10 cellular contexts compared by ENCODE assay signal in genomic region chr2:7007846-7008741, GRCh38.
DNase-seq lines count a peak whose midpoint lies in the region; ATAC-seq lines count a peak whose summit lies in the region.
"Had no signal": no experiment of that assay in that cellular context is flagged by ENCODE, and none has a peak within 500 bp of the region (broad histone marks: within the 10 kb centered on the region; RNA-seq: fewer than 3 reads in every experiment).

No MANE protein-coding gene starts in this region.

- no peaks in the 10 kb centered on the region for H3K27me3 Mint-ChIP-seq in natural killer cell treated with Interleukin-12 subunit alpha and Interleukin-12 subunit beta and Interleukin-15 and Interleukin-18, amount 100 ng/mL, for 72 hours
- H3K27me3 Mint-ChIP-seq: stimulated activated naive CD8-positive, alpha-beta T cell treated with anti-CD3 and anti-CD28 coated beads, Interleukin-15, Interleukin-2, amounts not matched to agents 100 ng/mL and 50 ng/mL, for 24 hours had no signal

- H3K9me3 Mint-ChIP-seq in natural killer cell treated with Interleukin-12 subunit alpha and Interleukin-12 subunit beta and Interleukin-15 and Interleukin-18, amount 100 ng/mL, for 72 hours = no peaks in the 10 kb centered on the region
- H3K9me3 Mint-ChIP-seq: activated T-cell treated with anti-CD3 and anti-CD28 coated beads, Interleukin-2, amount 50 U/mL, for 4 hours; stimulated activated naive CD8-positive, alpha-beta T cell treated with anti-CD3 and anti-CD28 coated beads, Interleukin-15, Interleukin-2, amounts not matched to agents 100 ng/mL and 50 ng/mL, for 24 hours had no signal

- DNase-seq in A172 (ENCODE audit: low spot score) = peak; percentile 98
- peak; percentile 86 to 88 for DNase-seq in SHP77 (lab: John Stamatoyannopoulos, UW)
- no peak for DNase-seq in natural killer cell treated with Interleukin-12 subunit alpha and Interleukin-12 subunit beta and Interleukin-15 and Interleukin-18, amount 100 ng/mL, for 72 hours (ENCODE audit: low spot score)
- no peak for DNase-seq in activated CD4-positive, CD25-positive, alpha-beta regulatory T cell treated with anti-CD3 and anti-CD28 coated beads, Interleukin-2, amount 50 U/mL, for 72 hours
- no peak for DNase-seq in NCI-H69 (lab: John Stamatoyannopoulos, UW)
- no peak for DNase-seq in stimulated activated CD8-positive, alpha-beta memory T cell treated with anti-CD3 and anti-CD28 coated beads, Interleukin-4, amount 100 ng/mL, for 48 hours
- DNase-seq: activated T-cell treated with anti-CD3 and anti-CD28 coated beads, Interleukin-2, amount 50 U/mL, for 4 hours had no signal

- H3K27ac Mint-ChIP-seq in natural killer cell treated with Interleukin-12 subunit alpha and Interleukin-12 subunit beta and Interleukin-15 and Interleukin-18, amount 100 ng/mL, for 72 hours = peak overlapping the region; percentile 12 to 51
- H3K27ac Mint-ChIP-seq: stimulated activated naive CD8-positive, alpha-beta T cell treated with anti-CD3 and anti-CD28 coated beads, Interleukin-15, Interleukin-2, amounts not matched to agents 100 ng/mL and 50 ng/mL, for 24 hours had no signal

- peak overlapping the region; percentile 43 for H3K4me3 Mint-ChIP-seq in natural killer cell treated with Interleukin-12 subunit alpha and Interleukin-12 subunit beta and Interleukin-15 and Interleukin-18, amount 100 ng/mL, for 72 hours
- H3K4me3 Mint-ChIP-seq: activated T-cell treated with anti-CD3 and anti-CD28 coated beads, Interleukin-2, amount 50 U/mL, for 4 hours; stimulated activated naive CD8-positive, alpha-beta T cell treated with anti-CD3 and anti-CD28 coated beads, Interleukin-15, Interleukin-2, amounts not matched to agents 100 ng/mL and 50 ng/mL, for 24 hours had no signal

- H3K4me1 Mint-ChIP-seq in natural killer cell treated with Interleukin-12 subunit alpha and Interleukin-12 subunit beta and Interleukin-15 and Interleukin-18, amount 100 ng/mL, for 72 hours (ENCODE audit: low read depth in 2 of 2) = peaks cover 27 to 44% of the 10 kb centered on the region in 2 donors

- ATAC-seq in GM21423 (IDR thresholded peaks at IDR 0.05; ENCODE audit: unreplicated experiment) = peak; percentile 66
- peak; percentile 43 for ATAC-seq in esophagus mucosa
- peak; percentile 46 to 48 for ATAC-seq in natural killer cell treated with Interleukin-12 subunit alpha and Interleukin-12 subunit beta and Interleukin-15 and Interleukin-18, amount 100 ng/mL, for 72 hours

- H3K36me3 Mint-ChIP-seq in natural killer cell treated with Interleukin-12 subunit alpha and Interleukin-12 subunit beta and Interleukin-15 and Interleukin-18, amount 100 ng/mL, for 72 hours = no peaks in the 10 kb centered on the region

Comparison
In these comparisons a context has a peak if more than half of its experiments do, and no peak if none do; other contexts are left out.
1. DNase-seq: peak in A172 (single experiment) and SHP77 (2 of 2); none in natural killer cell treated with Interleukin-12 subunit alpha and Interleukin-12 subunit beta and Interleukin-15 and Interleukin-18, amount 100 ng/mL, for 72 hours (single experiment), activated CD4-positive, CD25-positive, alpha-beta regulatory T cell treated with anti-CD3 and anti-CD28 coated beads, Interleukin-2, amount 50 U/mL, for 72 hours (single experiment), NCI-H69 (single experiment) and stimulated activated CD8-positive, alpha-beta memory T cell treated with anti-CD3 and anti-CD28 coated beads, Interleukin-4, amount 100 ng/mL, for 48 hours (single experiment).
2. Peak in every context shown above with its lines, with median percentiles within 50 percentile points of each other: ATAC-seq.